In genomic region chr11:131328843-131329242, GRCh38 we compare ENCODE assay signal across 24 cellular contexts. TPM values are rescaled to one million over a fixed set of nuclear protein-coding genes. Genes with fewer than 3 reads are reported as not detected.
"Had no signal": no experiment of that assay in that cellular context is flagged by ENCODE, and none has a peak within 500 bp of the region (broad histone marks: within the 10 kb centered on the region; RNA-seq: fewer than 3 reads in every experiment).

No MANE protein-coding gene starts in this region.

- H3K4me2 ChIP-seq: PC-9 had no signal

- H3K36me3 ChIP-seq: Peyer's patch, SJCRH30 had no signal

- H3K27ac ChIP-seq: PC-9, Peyer's patch, SJCRH30 had no signal

- H3K4me1 Mint-ChIP-seq: IgD-negative memory B cell had no signal

- H3K9me3 ChIP-seq: Peyer's patch, SJCRH30 had no signal

- DNase-seq: MV-4-11, NCI-H1048, NCI-H1105, NCI-H1417, NCI-H1436 treated with DMSO at 0.1 percent for 48 hours, NCI-H1694, NCI-H187 treated with DMSO at 0.1 percent for 48 hours, NCI-H2029 treated with DMSO at 0.1 percent for 48 hours, NCI-H2171 treated with DMSO at 0.1 percent for 48 hours, NCI-H524, NCI-H69, NCI-H774, OCI-M1, PC-9, Peyer's patch, SHP77 treated with DMSO at 0.1 percent for 48 hours, SJCRH30, T-helper 1 cell had no signal

- H2AFZ ChIP-seq: PC-9 had no signal

- FAIRE-seq: HepG2, K562 had no signal

- H3K27me3 ChIP-seq: Peyer's patch, SJCRH30 had no signal

- H3K4me1 ChIP-seq: Peyer's patch, SJCRH30 had no signal

- H3K4me3 ChIP-seq: K562, PC-9, Peyer's patch, SJCRH30 had no signal

- ATAC-seq: HepG2, K562, Right ventricle myocardium inferior, SK-N-SH treated with all-trans-retinoic acid at 6 μM for 48 hours had no signal

- H3K4me3 Mint-ChIP-seq: IgD-negative memory B cell had no signal

- H3K36me3 Mint-ChIP-seq: IgD-negative memory B cell had no signal

- H3K27ac Mint-ChIP-seq: IgD-negative memory B cell had no signal

- H3K27me3 Mint-ChIP-seq: IgD-negative memory B cell had no signal

RNA-seq across cellular contexts. Expression of gene NTM, which starts 41.6 kb away (rescaled TPM):
- total RNA-seq: HepG2, K562, MCF 10A, PC-9, SJCRH30 had no signal
- polyA plus RNA-seq: HepG2, IgD-negative memory B cell, K562 had no signal
